In genomic region chr6:20213271-20213798, GRCh38 we compare ENCODE assay signal across 8 cellular contexts. TPM values are rescaled to one million over a fixed set of nuclear protein-coding genes. Genes with fewer than 3 reads are reported as not detected.
DNase-seq lines count a peak whose midpoint lies in the region; ATAC-seq and TF ChIP-seq lines count a peak whose summit lies in the region.

No MANE protein-coding gene starts in this region.

- ATAC-seq in gastroesophageal sphincter (no peak), GM19467 (IDR thresholded peaks at IDR 0.05; ENCODE audit: unreplicated experiment) (no peak)

- no peak for TF ChIP-seq EP300 in gastroesophageal sphincter (IDR thresholded peaks at IDR 0.05)

- H3K4me3 ChIP-seq in gastroesophageal sphincter, result peak overlapping the region; percentile 37 to 76
- H3K4me3 ChIP-seq in smooth muscle cell, result peak overlapping the region; percentile 71

- H3K36me3 ChIP-seq in gastroesophageal sphincter (no peaks in the 10 kb centered on the region), smooth muscle cell (ENCODE audit: low read depth) (no peaks in the 10 kb centered on the region)

- H3K9ac ChIP-seq in smooth muscle cell (ENCODE audit: low read depth), result peak overlapping the region; percentile 12

- H3F3A ChIP-seq in smooth muscle cell (ENCODE audit: low read depth), result peaks cover 4% of the 10 kb centered on the region

- H2AFZ ChIP-seq in smooth muscle cell (ENCODE audit: low read depth), result peak overlapping the region; percentile 89

- H3K4me2 ChIP-seq in smooth muscle cell, result peak overlapping the region; percentile 95

- H3K27ac ChIP-seq in gastroesophageal sphincter (peak overlapping the region; percentile 16 to 93 (median 92)), smooth muscle cell (ENCODE audit: low read depth) (peak overlapping the region; percentile 11)

- WGBS in gastroesophageal sphincter (ENCODE audit: low coverage in 1 of 2), 2 donors, result 21 to 71% methylated on average over 2 to 9 of the region's 9 CpGs
- 39% methylated on average over 9 of the region's 9 CpGs for WGBS in smooth muscle cell (ENCODE audit: low lambda C conversion rate)

- H3K4me1 ChIP-seq in gastroesophageal sphincter (peaks cover 3 to 57% (median 10%) of the 10 kb centered on the region in 3 donors), smooth muscle cell (ENCODE audit: low read depth) (peaks cover 11% of the 10 kb centered on the region)

- DNase-seq in NCI-H82 (lab: John Stamatoyannopoulos, UW), result peak; percentile 23
- DNase-seq in NCI-H82 treated with DMSO at 0.1 percent for 48 hours (lab: John Stamatoyannopoulos, UW; ENCODE audit: unreplicated experiment), result no peak
- peak; percentile 27 for DNase-seq in UCSD-AML1 (lab: John Stamatoyannopoulos, UW; ENCODE audit: unreplicated experiment)
- no peak for DNase-seq in smooth muscle cell (lab: John Stamatoyannopoulos, UW; ENCODE audit: unreplicated experiment)
- no peak for DNase-seq in NK-92 treated with Interleukin-12 subunit alpha and Interleukin-12 subunit beta, amount 100 ng/mL, for 24 hours (lab: John Stamatoyannopoulos, UW)
- DNase-seq in NCI-H2227 (lab: John Stamatoyannopoulos, UW; ENCODE audit: unreplicated experiment), result no peak

- no peak for TF ChIP-seq CTCF in gastroesophageal sphincter (IDR thresholded peaks at IDR 0.05)
- TF ChIP-seq CTCF in smooth muscle cell (IDR thresholded peaks at IDR 0.05; ENCODE audit: borderline replicate concordance, insufficient read depth, poor library complexity, severe bottlenecking), result no peak

- no peaks in the 10 kb centered on the region for H4K20me1 ChIP-seq in smooth muscle cell (ENCODE audit: low read depth)

- no peaks in the 10 kb centered on the region for H3K9me3 ChIP-seq in gastroesophageal sphincter
- H3K9me3 ChIP-seq in smooth muscle cell (replicated peaks; ENCODE audit: low read depth), result no peaks in the 10 kb centered on the region

- H3K27me3 ChIP-seq in gastroesophageal sphincter (no peaks in the 10 kb centered on the region), smooth muscle cell (ENCODE audit: low read depth) (no peaks in the 10 kb centered on the region)

- H3K79me2 ChIP-seq in smooth muscle cell (ENCODE audit: low read depth), result no peaks in the 10 kb centered on the region

- no peak for TF ChIP-seq POLR2A in gastroesophageal sphincter (IDR thresholded peaks at IDR 0.05)

RNA-seq across cellular contexts. Expression of gene MBOAT1, which starts 1.1 kb away (rescaled TPM):
- 10 to 100 TPM in 1 of 4 donors, 1 to 10 TPM in 3; 2.6 to 11.8 (median 4.4) TPM for total RNA-seq in gastroesophageal sphincter
- 2.5 and 2.6 TPM in 2 replicates for total RNA-seq in smooth muscle cell
- polyA plus RNA-seq in smooth muscle cell, result 0.09 and 0.73 TPM in 2 replicates

Comparison
In these comparisons a context has a peak if more than half of its experiments do, and no peak if none do; other contexts are left out.
1. DNase-seq: peak in NCI-H82 (single experiment) and UCSD-AML1 (single experiment); none in NCI-H82 treated with DMSO at 0.1 percent for 48 hours (single experiment), smooth muscle cell (single experiment), NK-92 treated with Interleukin-12 subunit alpha and Interleukin-12 subunit beta, amount 100 ng/mL, for 24 hours (single experiment) and NCI-H2227 (single experiment).